Comparison of ENCODE assay signal across 18 cellular contexts in the genomic region with DNA sequence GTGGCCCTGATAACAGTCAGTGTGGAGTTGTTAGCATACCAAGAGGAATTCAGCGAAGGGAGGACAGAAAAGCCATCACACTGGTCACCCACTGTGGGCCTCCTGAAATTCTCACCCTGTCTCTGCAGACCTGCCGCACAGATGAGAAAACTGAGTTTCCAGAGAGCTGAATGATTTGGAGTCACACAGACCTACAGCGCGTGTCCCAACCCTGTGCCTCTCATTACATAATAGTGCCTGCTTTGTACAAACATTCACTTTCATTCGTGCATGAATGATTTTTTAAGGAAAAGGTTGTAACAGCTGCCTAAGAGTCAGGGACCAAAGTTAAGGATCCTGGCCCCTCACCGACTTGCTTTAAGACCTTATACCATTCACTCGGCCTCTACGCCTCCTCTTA.
DNase-seq lines count a peak whose midpoint lies in the region; ATAC-seq, FAIRE-seq and TF ChIP-seq lines count a peak whose summit lies in the region.
"Had no signal": no experiment of that assay in that cellular context is flagged by ENCODE, and none has a peak within 500 bp of the region (broad histone marks: within the 10 kb centered on the region; RNA-seq: fewer than 3 reads in every experiment).

No MANE protein-coding gene starts in this region.

- TF ChIP-seq CTCF in astrocyte (IDR thresholded peaks at IDR 0.05; ENCODE audit: insufficient read depth, low read depth, low read length) (no peak), smooth muscle cell (IDR thresholded peaks at IDR 0.05; ENCODE audit: borderline replicate concordance, insufficient read depth, poor library complexity, severe bottlenecking) (no peak), foreskin keratinocyte (conservative IDR thresholded peaks at IDR 0.05) (no peak)

- H3K9ac ChIP-seq in astrocyte (ENCODE audit: low read length) (peak overlapping the region; percentile 39), smooth muscle cell (ENCODE audit: low read depth) (peak overlapping the region; percentile 12)

- H2AFZ ChIP-seq in astrocyte (ENCODE audit: low read depth, low read length) = no peak overlapping the region
- no peak overlapping the region for H2AFZ ChIP-seq in smooth muscle cell (ENCODE audit: low read depth)

- 95% methylated on average over 8 of the region's 8 CpGs for WGBS in smooth muscle cell (ENCODE audit: low lambda C conversion rate)

- H3K9me3 ChIP-seq in astrocyte (ENCODE audit: insufficient read depth, low read depth, low read length) (no peaks in the 10 kb centered on the region), smooth muscle cell (replicated peaks; ENCODE audit: low read depth) (no peaks in the 10 kb centered on the region)

- H3K36me3 ChIP-seq in astrocyte (ENCODE audit: insufficient read depth, low read length) (no peaks in the 10 kb centered on the region), smooth muscle cell (ENCODE audit: low read depth) (no peaks in the 10 kb centered on the region)
- H3K36me3 ChIP-seq: cardiac muscle cell had no signal

- H3K27me3 ChIP-seq in astrocyte (ENCODE audit: insufficient read depth, low read length) (no peaks in the 10 kb centered on the region), smooth muscle cell (ENCODE audit: low read depth) (no peaks in the 10 kb centered on the region), foreskin keratinocyte (no peaks in the 10 kb centered on the region)
- H3K27me3 ChIP-seq: cardiac muscle cell had no signal

- peak overlapping the region; percentile 83 for H3K27ac ChIP-seq in astrocyte (ENCODE audit: low read depth, low read length)
- H3K27ac ChIP-seq in smooth muscle cell (ENCODE audit: low read depth) = peak overlapping the region; percentile 63
- no peak overlapping the region for H3K27ac ChIP-seq in foreskin keratinocyte
- H3K27ac ChIP-seq: cardiac muscle cell had no signal

- FAIRE-seq in astrocyte (lab: Jason Lieb, UNC) = no peak

- H3F3A ChIP-seq in smooth muscle cell (ENCODE audit: low read depth) = no peaks in the 10 kb centered on the region

- DNase-seq in AG20443 (ENCODE audit: low spot score) (peak; percentile 14), astrocyte (ENCODE audit: low read depth) (no peak), left kidney (ENCODE audit: low read depth, low spot score) (peak; percentile 27), smooth muscle cell (lab: John Stamatoyannopoulos, UW; ENCODE audit: unreplicated experiment) (no peak), foreskin keratinocyte (no peak), NOMO-1 (lab: John Stamatoyannopoulos, UW; ENCODE audit: unreplicated experiment in 2 of 2) (no peak)
- DNase-seq in activated CD4-positive, alpha-beta T cell treated with anti-CD3 and anti-CD28 coated beads for 48 hours = no peak
- DNase-seq: activated CD4-positive, alpha-beta T cell treated with anti-CD3 and anti-CD28 coated beads, Interleukin-2, amount 50 U/mL, for 4 hours; activated T-cell treated with anti-CD3 and anti-CD28 coated beads, Interleukin-2, amount 50 U/mL, for 1 hour; CD4-positive, alpha-beta memory T cell; head of caudate nucleus; islet precursor cell; NK-92 treated with Interleukin-12 subunit alpha and Interleukin-12 subunit beta, amount 100 ng/mL, for 24 hours; RPMI8226; SW 1271 had no signal

- H3K4me1 Mint-ChIP-seq in astrocyte (ENCODE audit: low read depth, unreplicated experiment) = peaks cover 34% of the 10 kb centered on the region
- H3K4me1 Mint-ChIP-seq in activated T-helper 17 cell treated with anti-CD3 and anti-CD28 coated beads, Interleukin-2, amount 50 U/mL, for 72 hours = no peaks in the 10 kb centered on the region
- H3K4me1 Mint-ChIP-seq: activated naive CD4-positive, alpha-beta T cell treated with anti-CD3 and anti-CD28 coated beads, Interleukin-2, amount 50 U/mL, for 24 hours had no signal

- peaks cover under 1% of the 10 kb centered on the region for H3K27me3 Mint-ChIP-seq in astrocyte (ENCODE audit: low read depth, unreplicated experiment)
- H3K27me3 Mint-ChIP-seq in activated T-helper 17 cell treated with anti-CD3 and anti-CD28 coated beads, Interleukin-2, amount 50 U/mL, for 72 hours = peaks cover 8% of the 10 kb centered on the region

- H3K4me3 Mint-ChIP-seq in astrocyte (ENCODE audit: unreplicated experiment) = no peak overlapping the region
- no peak overlapping the region for H3K4me3 Mint-ChIP-seq in activated T-helper 17 cell treated with anti-CD3 and anti-CD28 coated beads, Interleukin-2, amount 50 U/mL, for 72 hours
- H3K4me3 Mint-ChIP-seq: activated naive CD4-positive, alpha-beta T cell treated with anti-CD3 and anti-CD28 coated beads, Interleukin-2, amount 50 U/mL, for 24 hours; CD4-positive, alpha-beta memory T cell had no signal

- H3K79me2 ChIP-seq in astrocyte (ENCODE audit: insufficient read depth, low read length) (no peaks in the 10 kb centered on the region), smooth muscle cell (ENCODE audit: low read depth) (no peaks in the 10 kb centered on the region)

- no peaks in the 10 kb centered on the region for H3K36me3 Mint-ChIP-seq in astrocyte (ENCODE audit: low read depth, unreplicated experiment)
- no peaks in the 10 kb centered on the region for H3K36me3 Mint-ChIP-seq in activated T-helper 17 cell treated with anti-CD3 and anti-CD28 coated beads, Interleukin-2, amount 50 U/mL, for 72 hours (ENCODE audit: low read depth)
- H3K36me3 Mint-ChIP-seq: activated naive CD4-positive, alpha-beta T cell treated with anti-CD3 and anti-CD28 coated beads, Interleukin-2, amount 50 U/mL, for 24 hours; CD4-positive, alpha-beta memory T cell had no signal

- H4K20me1 ChIP-seq in astrocyte (ENCODE audit: insufficient read depth, low read length) (no peaks in the 10 kb centered on the region), smooth muscle cell (ENCODE audit: low read depth) (no peaks in the 10 kb centered on the region)

- H3K27ac Mint-ChIP-seq in astrocyte (ENCODE audit: unreplicated experiment) = peak overlapping the region; percentile 84
- H3K27ac Mint-ChIP-seq in activated T-helper 17 cell treated with anti-CD3 and anti-CD28 coated beads, Interleukin-2, amount 50 U/mL, for 72 hours = no peak overlapping the region
- H3K27ac Mint-ChIP-seq: activated naive CD4-positive, alpha-beta T cell treated with anti-CD3 and anti-CD28 coated beads, Interleukin-2, amount 50 U/mL, for 24 hours; CD4-positive, alpha-beta memory T cell had no signal

- peaks cover 28% of the 10 kb centered on the region for H3K4me1 ChIP-seq in astrocyte (ENCODE audit: insufficient read depth, low read length)
- peaks cover 5% of the 10 kb centered on the region for H3K4me1 ChIP-seq in smooth muscle cell (ENCODE audit: low read depth)
- H3K4me1 ChIP-seq in foreskin keratinocyte = no peaks in the 10 kb centered on the region

- ATAC-seq in foreskin keratinocyte = no peak
- no peak for ATAC-seq in activated T-helper 17 cell treated with anti-CD3 and anti-CD28 coated beads, Interleukin-2, amount 50 U/mL, for 72 hours (replicated peaks)

- H3K4me2 ChIP-seq in astrocyte (ENCODE audit: low read length) (no peak overlapping the region), smooth muscle cell (no peak overlapping the region)

- peaks cover 14% of the 10 kb centered on the region for H3K9me3 Mint-ChIP-seq in astrocyte (ENCODE audit: unreplicated experiment)
- no peaks in the 10 kb centered on the region for H3K9me3 Mint-ChIP-seq in activated T-helper 17 cell treated with anti-CD3 and anti-CD28 coated beads, Interleukin-2, amount 50 U/mL, for 72 hours
- H3K9me3 Mint-ChIP-seq: activated naive CD4-positive, alpha-beta T cell treated with anti-CD3 and anti-CD28 coated beads, Interleukin-2, amount 50 U/mL, for 24 hours had no signal

- H3K4me3 ChIP-seq in astrocyte (ENCODE audit: insufficient read depth, low read depth, low read length) (no peak overlapping the region), smooth muscle cell (no peak overlapping the region)
- H3K4me3 ChIP-seq: cardiac muscle cell had no signal

Comparison
In these comparisons a context has a peak if more than half of its experiments do, and no peak if none do; other contexts are left out.
1. DNase-seq: peak in AG20443 (single experiment) and left kidney (single experiment); none in astrocyte (single experiment), smooth muscle cell (single experiment), activated CD4-positive, alpha-beta T cell treated with anti-CD3 and anti-CD28 coated beads for 48 hours (single experiment), foreskin keratinocyte (0 of 2) and NOMO-1 (0 of 2).